9 cellular contexts compared by ENCODE assay signal in genomic region chr5:149062371-149063016, GRCh38. TPM values are rescaled to one million over a fixed set of nuclear protein-coding genes. Genes with fewer than 3 reads are reported as not detected.
DNase-seq lines count a peak whose midpoint lies in the region; ATAC-seq and TF ChIP-seq lines count a peak whose summit lies in the region.
"Had no signal": no experiment of that assay in that cellular context is flagged by ENCODE, and none has a peak within 500 bp of the region (broad histone marks: within the 10 kb centered on the region; RNA-seq: fewer than 3 reads in every experiment).

No MANE protein-coding gene starts in this region.

- DNase-seq in COLO829 (ENCODE audit: low spot score) (peak; percentile 80), RKO (ENCODE audit: low spot score) (peak; percentile 63), fibroblast of peridontal ligament (ENCODE audit: extremely low read depth) (peak; percentile 33), osteocyte (ENCODE audit: extremely low spot score, unreplicated experiment) (no peak), epidermal melanocyte (ENCODE audit: insufficient read length, low spot score) (no peak)

- peaks cover 25% of the 10 kb centered on the region for H3K4me1 Mint-ChIP-seq in osteocyte (ENCODE audit: unreplicated experiment)

- H3K27me3 Mint-ChIP-seq in osteocyte (ENCODE audit: unreplicated experiment): no peaks in the 10 kb centered on the region

- no peak overlapping the region for H3K4me3 Mint-ChIP-seq in osteocyte (ENCODE audit: unreplicated experiment)
- H3K4me3 Mint-ChIP-seq: stimulated activated naive CD8-positive, alpha-beta T cell treated with anti-CD3 and anti-CD28 coated beads, Interleukin-15, Interleukin-2, amounts not matched to agents 100 ng/mL and 50 ng/mL, for 24 hours had no signal

- TF ChIP-seq CTCF in osteocyte (IDR thresholded peaks at IDR 0.05): no peak

- H3K36me3 Mint-ChIP-seq in osteocyte (ENCODE audit: unreplicated experiment): no peaks in the 10 kb centered on the region

- peaks cover 8% of the 10 kb centered on the region for H3K9me3 Mint-ChIP-seq in osteocyte (ENCODE audit: unreplicated experiment)

- no peak for ATAC-seq in GM19455 (IDR thresholded peaks at IDR 0.05; ENCODE audit: unreplicated experiment)
- ATAC-seq in GM19351 (IDR thresholded peaks at IDR 0.05; ENCODE audit: unreplicated experiment): no peak
- no peak for ATAC-seq in HG02642 (IDR thresholded peaks at IDR 0.05; ENCODE audit: poor library complexity, unreplicated experiment)

- peak overlapping the region; percentile 88 for H3K27ac Mint-ChIP-seq in osteocyte (ENCODE audit: unreplicated experiment)
- H3K27ac Mint-ChIP-seq: stimulated activated naive CD8-positive, alpha-beta T cell treated with anti-CD3 and anti-CD28 coated beads, Interleukin-15, Interleukin-2, amounts not matched to agents 100 ng/mL and 50 ng/mL, for 24 hours had no signal

RNA-seq across cellular contexts. Expression of gene SH3TC2, which starts 0.4 kb away (rescaled TPM):
- total RNA-seq in osteocyte: 0.83 and 1.1 TPM in 2 replicates

Comparison
In these comparisons a context has a peak if more than half of its experiments do, and no peak if none do; other contexts are left out.
1. DNase-seq: peak in COLO829 (single experiment), RKO (single experiment) and fibroblast of peridontal ligament (single experiment); none in osteocyte (single experiment) and epidermal melanocyte (single experiment).